In the genomic region with DNA sequence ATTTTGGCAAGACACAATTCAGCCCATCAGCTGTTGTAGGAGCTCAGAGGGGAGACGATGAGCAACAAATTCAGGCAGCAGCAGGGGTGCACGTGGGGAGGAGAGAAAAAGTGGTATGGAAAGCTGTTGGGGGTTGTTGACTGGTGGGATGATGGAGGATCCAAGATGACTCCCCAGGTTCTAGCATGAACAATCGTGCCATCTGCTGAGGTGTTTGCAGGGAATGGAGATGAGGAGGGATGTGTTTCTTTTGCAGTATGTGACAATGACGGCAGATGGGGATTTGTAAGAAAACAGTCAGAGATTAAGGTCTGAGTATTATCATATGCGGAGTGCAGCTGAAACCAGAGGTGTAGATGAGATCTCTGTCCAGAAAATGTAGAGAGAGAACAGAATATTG, we compare ENCODE assay signal across 21 cellular contexts.
A peak's percentile ranks its signal among the peaks of the same experiment; 100 is the strongest.
DNase-seq lines count a peak whose midpoint lies in the region; ATAC-seq and TF ChIP-seq lines count a peak whose summit lies in the region.
"Had no signal": no experiment of that assay in that cellular context is flagged by ENCODE, and none has a peak within 500 bp of the region (broad histone marks: within the 10 kb centered on the region; RNA-seq: fewer than 3 reads in every experiment).

No MANE protein-coding gene starts in this region.

- TF ChIP-seq CTCF in endodermal cell (conservative IDR thresholded peaks at IDR 0.05) = no peak

- H3K9ac ChIP-seq in SK-N-MC (ENCODE audit: insufficient read length) = no peak overlapping the region
- no peak overlapping the region for H3K9ac ChIP-seq in endodermal cell (ENCODE audit: extremely low read depth, low read length, poor library complexity, severe bottlenecking)
- H3K9ac ChIP-seq: BLaER1 treated with 17β-estradiol and CSF1 and Interleukin-3, amounts not matched to agents 10 nM and 100 nM had no signal

- no peak overlapping the region for H3K4me3 ChIP-seq in SK-N-MC
- H3K4me3 ChIP-seq in endodermal cell (ENCODE audit: low read length) = no peak overlapping the region
- H3K4me3 ChIP-seq: BLaER1 treated with 17β-estradiol and CSF1 and Interleukin-3, amounts not matched to agents 10 nM and 100 nM; K562; MG63; Peyer's patch had no signal

- H3K27ac ChIP-seq in SK-N-MC (peak overlapping the region; percentile 84), endodermal cell (ENCODE audit: low read depth, low read length) (no peak overlapping the region)
- H3K27ac ChIP-seq: 22Rv1; BLaER1 treated with 17β-estradiol and CSF1 and Interleukin-3, amounts not matched to agents 10 nM and 100 nM; Peyer's patch had no signal

- H3K27me3 ChIP-seq in endodermal cell (ENCODE audit: control insufficient read depth, insufficient read depth, low read length, poor library complexity, severe bottlenecking) = no peaks in the 10 kb centered on the region
- H3K27me3 ChIP-seq: BLaER1 treated with 17β-estradiol and CSF1 and Interleukin-3, amounts not matched to agents 10 nM and 100 nM; MG63; Peyer's patch had no signal

- H3K27ac Mint-ChIP-seq in activated naive CD8-positive, alpha-beta T cell treated with anti-CD3 and anti-CD28 coated beads, Interleukin-2, amount 10 ng/mL, durations not matched to agents 7 days and 5 days = peak overlapping the region; percentile 3
- H3K27ac Mint-ChIP-seq in activated naive CD8-positive, alpha-beta T cell treated with anti-CD3 and anti-CD28 coated beads, Interleukin-2, amount 50 U/mL, for 24 hours = no peak overlapping the region
- no peak overlapping the region for H3K27ac Mint-ChIP-seq in endodermal cell

- H3K9me3 Mint-ChIP-seq in activated naive CD8-positive, alpha-beta T cell treated with anti-CD3 and anti-CD28 coated beads, Interleukin-2, amount 10 ng/mL, durations not matched to agents 7 days and 5 days = no peaks in the 10 kb centered on the region
- no peaks in the 10 kb centered on the region for H3K9me3 Mint-ChIP-seq in activated naive CD8-positive, alpha-beta T cell treated with anti-CD3 and anti-CD28 coated beads, Interleukin-2, amount 50 U/mL, for 24 hours
- H3K9me3 Mint-ChIP-seq in endodermal cell = no peaks in the 10 kb centered on the region
- H3K9me3 Mint-ChIP-seq: CD4-positive, alpha-beta memory T cell had no signal

- H3K4me1 ChIP-seq in endodermal cell (ENCODE audit: control insufficient read depth, insufficient read depth, low read length) = no peaks in the 10 kb centered on the region
- H3K4me1 ChIP-seq: Peyer's patch had no signal

- H3K27me3 Mint-ChIP-seq in activated naive CD8-positive, alpha-beta T cell treated with anti-CD3 and anti-CD28 coated beads, Interleukin-2, amount 10 ng/mL, durations not matched to agents 7 days and 5 days = no peaks in the 10 kb centered on the region
- H3K27me3 Mint-ChIP-seq in activated naive CD8-positive, alpha-beta T cell treated with anti-CD3 and anti-CD28 coated beads, Interleukin-2, amount 50 U/mL, for 24 hours = no peaks in the 10 kb centered on the region
- H3K27me3 Mint-ChIP-seq in endodermal cell (ENCODE audit: insufficient read depth) = peaks cover 15% of the 10 kb centered on the region
- H3K27me3 Mint-ChIP-seq: CD4-positive, alpha-beta memory T cell had no signal

- WGBS in endodermal cell (ENCODE audit: insufficient coverage in 1 of 2, insufficient read length in 1 of 2), 2 experiments = 89 to 90% methylated on average over 3 to 5 of the region's 5 CpGs

- no peak overlapping the region for H3K4me3 Mint-ChIP-seq in activated naive CD8-positive, alpha-beta T cell treated with anti-CD3 and anti-CD28 coated beads, Interleukin-2, amount 10 ng/mL, durations not matched to agents 7 days and 5 days
- no peak overlapping the region for H3K4me3 Mint-ChIP-seq in activated naive CD8-positive, alpha-beta T cell treated with anti-CD3 and anti-CD28 coated beads, Interleukin-2, amount 50 U/mL, for 24 hours
- no peak overlapping the region for H3K4me3 Mint-ChIP-seq in endodermal cell
- H3K4me3 Mint-ChIP-seq: CD4-positive, alpha-beta memory T cell had no signal

- no peaks in the 10 kb centered on the region for H3K4me1 Mint-ChIP-seq in activated naive CD8-positive, alpha-beta T cell treated with anti-CD3 and anti-CD28 coated beads, Interleukin-2, amount 10 ng/mL, durations not matched to agents 7 days and 5 days
- no peaks in the 10 kb centered on the region for H3K4me1 Mint-ChIP-seq in activated naive CD8-positive, alpha-beta T cell treated with anti-CD3 and anti-CD28 coated beads, Interleukin-2, amount 50 U/mL, for 24 hours
- H3K4me1 Mint-ChIP-seq in endodermal cell = peaks cover 8% of the 10 kb centered on the region

- H3K36me3 ChIP-seq in SK-N-MC (ENCODE audit: insufficient read depth, low read length) = peaks cover 8% of the 10 kb centered on the region; the same call in 1 of the 2 replicates
- H3K36me3 ChIP-seq in endodermal cell (ENCODE audit: control insufficient read depth, insufficient read depth, low read length) = no peaks in the 10 kb centered on the region
- H3K36me3 ChIP-seq: MG63 had no signal

- POLR2A ChIA-PET in activated naive CD8-positive, alpha-beta T cell treated with anti-CD3 and anti-CD28 coated beads, Interleukin-2, amount 10 ng/mL, durations not matched to agents 7 days and 5 days (lab: Charles Lee) = no interaction called here

- H3K36me3 Mint-ChIP-seq in activated naive CD8-positive, alpha-beta T cell treated with anti-CD3 and anti-CD28 coated beads, Interleukin-2, amount 10 ng/mL, durations not matched to agents 7 days and 5 days = peaks cover 46% of the 10 kb centered on the region
- H3K36me3 Mint-ChIP-seq in activated naive CD8-positive, alpha-beta T cell treated with anti-CD3 and anti-CD28 coated beads, Interleukin-2, amount 50 U/mL, for 24 hours (ENCODE audit: low read depth) = peaks cover 41% of the 10 kb centered on the region
- H3K36me3 Mint-ChIP-seq in endodermal cell (ENCODE audit: low read depth) = peaks cover 2% of the 10 kb centered on the region

- DNase-seq in activated naive CD8-positive, alpha-beta T cell treated with anti-CD3 and anti-CD28 coated beads, Interleukin-2, amount 10 ng/mL, durations not matched to agents 7 days and 5 days = no peak
- no peak for DNase-seq in activated naive CD8-positive, alpha-beta T cell treated with anti-CD3 and anti-CD28 coated beads, Interleukin-2, amount 50 U/mL, for 24 hours
- DNase-seq in SK-N-MC (ENCODE audit: low read depth, low spot score) = no peak
- DNase-seq in endodermal cell = peak; percentile 29
- DNase-seq in left cardiac atrium = no peak
- no peak for DNase-seq in activated naive CD4-positive, alpha-beta T cell treated with anti-CD3 and anti-CD28 coated beads, Interleukin-2, amount 50 U/mL, for 16 hours
- DNase-seq: CD4-positive, alpha-beta memory T cell; GDM1; GOT3; MG63; NCI-H1048; NCI-H1417 treated with DMSO at 0.1 percent for 48 hours; NCI-H187; NCI-H774; Peyer's patch had no signal

- intact Hi-C loops in left cardiac atrium (cut with DNase I) = no loop called here

- H3K9me3 ChIP-seq in SK-N-MC (ENCODE audit: low read depth, low read length) = no peaks in the 10 kb centered on the region
- H3K9me3 ChIP-seq in endodermal cell (ENCODE audit: control insufficient read depth, low read length) = no peaks in the 10 kb centered on the region
- H3K9me3 ChIP-seq: BLaER1 treated with 17β-estradiol and CSF1 and Interleukin-3, amounts not matched to agents 10 nM and 100 nM; MG63; Peyer's patch had no signal

- no peak for ATAC-seq in activated naive CD8-positive, alpha-beta T cell treated with anti-CD3 and anti-CD28 coated beads, Interleukin-2, amount 10 ng/mL, durations not matched to agents 7 days and 5 days (ENCODE audit: low read depth)
- ATAC-seq in activated naive CD8-positive, alpha-beta T cell treated with anti-CD3 and anti-CD28 coated beads, Interleukin-2, amount 50 U/mL, for 24 hours = no peak
- ATAC-seq in left cardiac atrium (no peak), GM19351 (IDR thresholded peaks at IDR 0.05; ENCODE audit: unreplicated experiment) (no peak), HG03175 (IDR thresholded peaks at IDR 0.05; ENCODE audit: unreplicated experiment) (no peak)
- ATAC-seq: HCT116, K562 had no signal
